ENCODE assay signal across 1 cellular context in genomic region chr9:137064027-137064879, GRCh38.
A peak's percentile ranks its signal among the peaks of the same experiment; 100 is the strongest.
TF ChIP-seq lines count a peak whose summit lies in the region.

No MANE protein-coding gene starts in this region.

TF ChIP-seq in K562, 482 proteins besides CTCF, POLR2A, EP300 and RAD21:
- TF ChIP-seq SAP30 (IDR thresholded peaks at IDR 0.05; ENCODE audit: borderline replicate concordance, insufficient read depth, low read depth, low read length, poor library complexity, severe bottlenecking) (no peak), HNRNPL (IDR thresholded peaks at IDR 0.05; ENCODE audit: low read depth, low read length) (peak; percentile 27; the same call in 1 of the 2 replicates), MYNN (IDR thresholded peaks at IDR 0.05) (0 out of 2 replicates have a peak, but pooled peaks have one; percentile 46), MYNN (CRISPR knock-in tag; IDR thresholded peaks at IDR 0.05) (no peak), ZBTB17 (CRISPR knock-in tag; IDR thresholded peaks at IDR 0.05) (no peak), ZNF232 (CRISPR knock-in tag; IDR thresholded peaks at IDR 0.05) (no peak), TBP (optimal IDR thresholded peaks at IDR 0.05; ENCODE audit: low read depth, low read length) (no peak), SMC3 (conservative IDR thresholded peaks at IDR 0.05; ENCODE audit: insufficient read depth, low read depth, low read length) (peak; percentile 74), IRF9 (tag; IDR thresholded peaks at IDR 0.05) (no peak), E2F6 (IDR thresholded peaks at IDR 0.05; ENCODE audit: borderline replicate concordance in 1 of 2, extremely low read depth in 1 of 2, insufficient read depth in 1 of 2, insufficient read length in 1 of 2, low read depth in 1 of 2, low read length in 1 of 2, poor library complexity in 1 of 2, severe bottlenecking in 1 of 2) (peak in 1 of 2 experiments; percentile 55), TCF15 (CRISPR knock-in tag; IDR thresholded peaks at IDR 0.05) (no peak), YY1 (IDR thresholded peaks at IDR 0.05; ENCODE audit: borderline replicate concordance in 1 of 3, control insufficient read depth in 1 of 3, extremely low read depth in 1 of 3, insufficient read depth in 3 of 3, insufficient read length in 1 of 3, insufficient replicate concordance in 2 of 3, low read depth in 1 of 3, low read length in 2 of 3) (no peak), GABPB1 (CRISPR knock-in tag; IDR thresholded peaks at IDR 0.05) (no peak; the same call in 1 of the 2 replicates), EGR1 (conservative IDR thresholded peaks at IDR 0.05) (peak; percentile 24; the same call in 1 of the 2 replicates), CREM (IDR thresholded peaks at IDR 0.05; ENCODE audit: low read depth) (peak; percentile 80), POLR2G (IDR thresholded peaks at IDR 0.05; ENCODE audit: low read depth, low read length) (peak; percentile 20; the same call in 1 of the 2 replicates), MTA3 (IDR thresholded peaks at IDR 0.05; ENCODE audit: borderline replicate concordance) (0 out of 2 replicates have a peak, but pooled peaks have one; percentile 26), SUPT5H (IDR thresholded peaks at IDR 0.05) (peak; percentile 28; the same call in 1 of the 2 replicates), REST (CRISPR knock-in tag; IDR thresholded peaks at IDR 0.05; ENCODE audit: low read depth) (peak; percentile 17; the same call in 1 of the 2 replicates), ATF1 (CRISPR knock-in tag; IDR thresholded peaks at IDR 0.05) (no peak), ATF1 (tag; IDR thresholded peaks at IDR 0.05) (0 out of 2 replicates have a peak, but pooled peaks have one; percentile 9), LCOR (CRISPR knock-in tag; IDR thresholded peaks at IDR 0.05) (no peak), XRCC5 (IDR thresholded peaks at IDR 0.05; ENCODE audit: low read depth, low read length) (peak; percentile 80; the same call in 1 of the 2 replicates), MYBL2 (IDR thresholded peaks at IDR 0.05; ENCODE audit: low read depth) (no peak), MYBL2 (CRISPR knock-in tag; IDR thresholded peaks at IDR 0.05; ENCODE audit: borderline replicate concordance) (no peak), RB1 (IDR thresholded peaks at IDR 0.05; ENCODE audit: low read depth) (peak; percentile 72; the same call in 1 of the 2 replicates), ZBTB33 (CRISPR knock-in tag; IDR thresholded peaks at IDR 0.05) (0 out of 2 replicates have a peak, but pooled peaks have one; percentile 4), POLR2B (IDR thresholded peaks at IDR 0.05; ENCODE audit: low read depth, partially characterized antibody) (peak; percentile 32)
TF ChIP-seq in K562: peak in this region for 15.
